Comparison of ENCODE assay signal across 8 cellular contexts in the genomic region with DNA sequence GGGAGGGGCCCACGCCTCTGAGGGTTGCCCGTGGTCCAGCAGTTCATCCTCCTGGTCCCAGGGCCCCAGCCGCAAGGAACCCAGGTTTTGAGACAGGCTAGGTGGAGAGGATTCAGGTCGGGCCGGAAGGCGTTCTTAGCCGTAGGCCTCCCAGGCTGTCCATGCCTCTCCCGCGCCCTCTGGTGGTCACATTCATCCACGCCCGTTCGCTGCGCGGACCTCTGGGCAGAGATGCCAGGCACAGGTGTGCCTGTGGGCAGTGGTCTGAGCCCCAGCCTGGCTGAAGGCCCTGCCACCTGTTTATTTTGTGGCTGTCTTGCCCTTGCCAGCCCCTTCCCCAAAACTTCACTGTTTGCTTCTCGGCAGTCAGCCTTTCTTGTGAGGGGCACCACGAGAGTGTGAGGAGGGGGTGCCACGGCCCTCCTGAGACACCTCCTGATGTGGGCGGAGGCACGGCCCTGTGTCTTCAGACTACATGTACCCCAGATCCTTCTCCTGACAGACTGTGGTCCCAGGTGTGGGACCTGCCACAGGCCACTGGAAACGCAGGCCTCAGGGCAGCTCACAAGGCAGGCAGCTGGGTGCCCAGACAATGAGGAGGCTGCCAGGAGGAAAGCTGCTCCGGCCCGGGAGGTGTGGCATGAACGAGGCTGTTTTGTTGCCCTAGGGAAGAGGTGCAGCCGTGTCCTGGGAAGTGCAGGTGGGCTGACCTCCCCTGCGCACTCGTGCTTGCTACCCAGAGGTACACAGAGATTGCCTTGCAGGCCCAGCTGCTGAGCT. TPM values are rescaled to one million over a fixed set of nuclear protein-coding genes. Genes with fewer than 3 reads are reported as not detected.
A peak's percentile ranks its signal among the peaks of the same experiment; 100 is the strongest.
DNase-seq lines count a peak whose midpoint lies in the region; ATAC-seq and TF ChIP-seq lines count a peak whose summit lies in the region.

No MANE protein-coding gene starts in this region.

- CTCF ChIA-PET in activated naive CD4-positive, alpha-beta T cell treated with anti-CD3 and anti-CD28 coated beads for 36 hours (lab: Charles Lee) = interaction anchor here (0.9 to 1.7 kb wide), 6 partner anchors 33 to 221 kb away, joined by 3 to 9 read pairs (median 3); partner anchors contain the start of gene MAEA

- ATAC-seq in HG03460 (IDR thresholded peaks at IDR 0.05; ENCODE audit: unreplicated experiment) = no peak

- no peaks in the 10 kb centered on the region for H3K9me3 Mint-ChIP-seq in activated naive CD4-positive, alpha-beta T cell treated with anti-CD3 and anti-CD28 coated beads for 36 hours
- H3K9me3 Mint-ChIP-seq in glutamatergic neuron (ENCODE audit: unreplicated experiment) (peaks cover 2% of the 10 kb centered on the region), type B pancreatic cell (no peaks in the 10 kb centered on the region)

- H3K27ac Mint-ChIP-seq in activated naive CD4-positive, alpha-beta T cell treated with anti-CD3 and anti-CD28 coated beads for 36 hours = no peak overlapping the region
- H3K27ac Mint-ChIP-seq in glutamatergic neuron (ENCODE audit: unreplicated experiment) (no peak overlapping the region), type B pancreatic cell (peak overlapping the region; percentile 62)

- DNase-seq in G401 (ENCODE audit: low spot score) (peak; percentile 88), SKM-1 treated with dmso at 0.1 percent for 144 hours (lab: John Stamatoyannopoulos, UW; ENCODE audit: unreplicated experiment) (peak; percentile 68), glutamatergic neuron (peak; percentile 94), posterior cingulate gyrus (peak; percentile 68 to 97 (median 86)), type B pancreatic cell (ENCODE audit: extremely low spot score, unreplicated experiment) (peak; percentile 89)
- peak; percentile 95 for DNase-seq in activated naive CD4-positive, alpha-beta T cell treated with anti-CD3 and anti-CD28 coated beads for 36 hours

- H3K4me3 Mint-ChIP-seq in activated naive CD4-positive, alpha-beta T cell treated with anti-CD3 and anti-CD28 coated beads for 36 hours = no peak overlapping the region
- no peak overlapping the region for H3K4me3 Mint-ChIP-seq in glutamatergic neuron (ENCODE audit: unreplicated experiment)
- H3K4me3 Mint-ChIP-seq in type B pancreatic cell = no peak overlapping the region

- peak; percentile 95 for TF ChIP-seq CTCF in LNCAP (IDR thresholded peaks at IDR 0.05)
- TF ChIP-seq CTCF in glutamatergic neuron (IDR thresholded peaks at IDR 0.05; ENCODE audit: partially characterized antibody, unreplicated experiment) = peak; percentile 96
- peak; percentile 96 for TF ChIP-seq CTCF in type B pancreatic cell (conservative IDR thresholded peaks at IDR 0.05)

- no peaks in the 10 kb centered on the region for H3K27me3 Mint-ChIP-seq in activated naive CD4-positive, alpha-beta T cell treated with anti-CD3 and anti-CD28 coated beads for 36 hours (ENCODE audit: low read depth)
- peaks cover 8% of the 10 kb centered on the region for H3K27me3 Mint-ChIP-seq in glutamatergic neuron (ENCODE audit: unreplicated experiment)
- no peaks in the 10 kb centered on the region for H3K27me3 Mint-ChIP-seq in type B pancreatic cell

- H3K36me3 Mint-ChIP-seq in activated naive CD4-positive, alpha-beta T cell treated with anti-CD3 and anti-CD28 coated beads for 36 hours (ENCODE audit: low read depth) = peaks cover 4% of the 10 kb centered on the region
- peaks cover 8% of the 10 kb centered on the region for H3K36me3 Mint-ChIP-seq in glutamatergic neuron (ENCODE audit: unreplicated experiment)
- no peaks in the 10 kb centered on the region for H3K36me3 Mint-ChIP-seq in type B pancreatic cell

- peaks cover 30% of the 10 kb centered on the region for H3K4me1 Mint-ChIP-seq in activated naive CD4-positive, alpha-beta T cell treated with anti-CD3 and anti-CD28 coated beads for 36 hours (ENCODE audit: low read depth)
- peaks cover 11% of the 10 kb centered on the region for H3K4me1 Mint-ChIP-seq in glutamatergic neuron (ENCODE audit: low read depth, unreplicated experiment)
- H3K4me1 Mint-ChIP-seq in type B pancreatic cell (ENCODE audit: unreplicated experiment) = peaks cover 24% of the 10 kb centered on the region

- in situ Hi-C loops in G401 (cut with HindIII; ENCODE audit: low sequenced_read_pairs) = no loop called here

- intact Hi-C loops in activated naive CD4-positive, alpha-beta T cell treated with anti-CD3 and anti-CD28 coated beads for 36 hours (cut with micrococcal nuclease) = loop anchor here (1.0 to 10.0 kb wide), 4 partner anchors 74 to 222 kb away; no protein-coding TSS in a partner anchor
- intact Hi-C loops in posterior cingulate gyrus (cut with DNase I) = loop anchor here (1.0 kb wide), 1 partner anchor 222 kb away; no protein-coding TSS in a partner anchor

RNA-seq across cellular contexts. Expression of gene UVSSA, which starts 5.0 kb away (rescaled TPM):
- total RNA-seq in G401 (2014; rRNA removed; shearing (Covaris generic)) = 3.6 and 8.8 TPM in 2 replicates
- total RNA-seq in activated naive CD4-positive, alpha-beta T cell treated with anti-CD3 and anti-CD28 coated beads for 36 hours = 10 to 100 TPM; 20.0 to 24.3 TPM
- total RNA-seq in glutamatergic neuron (ENCODE audit: unreplicated experiment) (33.9 TPM), type B pancreatic cell (ENCODE audit: low replicate concordance) (30.5 and 32.4 TPM in 2 replicates)

RNA-seq across cellular contexts. Expression of gene NKX1-1, which starts 54.2 kb away (rescaled TPM):
- not detected in 2 replicates for total RNA-seq in G401 (2014; rRNA removed; shearing (Covaris generic))
- total RNA-seq in activated naive CD4-positive, alpha-beta T cell treated with anti-CD3 and anti-CD28 coated beads for 36 hours = not detected
- total RNA-seq in glutamatergic neuron (ENCODE audit: unreplicated experiment) (not detected), type B pancreatic cell (ENCODE audit: low replicate concordance) (not detected in 2 replicates)
